Comparison of ENCODE assay signal across 17 cellular contexts in the genomic region with DNA sequence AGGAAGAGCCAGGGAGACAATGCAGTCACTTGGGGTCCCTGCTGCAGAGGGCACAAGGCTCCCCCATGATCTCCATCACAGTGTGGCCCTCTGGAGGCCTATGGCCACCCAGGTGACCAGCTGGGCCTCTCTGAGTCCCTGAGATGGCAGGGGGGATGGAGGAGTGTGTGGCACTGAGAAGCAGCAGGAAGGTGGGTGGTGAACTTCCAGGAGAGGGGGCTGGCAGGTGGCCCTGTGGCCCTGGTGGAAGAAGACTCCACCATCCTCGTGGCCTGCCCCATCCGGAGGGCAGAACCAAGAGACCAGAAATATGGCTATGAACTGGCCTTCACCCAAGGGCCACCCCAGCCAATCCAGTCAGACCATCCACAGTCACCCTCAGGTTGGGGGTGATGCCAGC. TPM values are rescaled to one million over a fixed set of nuclear protein-coding genes. Genes with fewer than 3 reads are reported as not detected.
A peak's percentile ranks its signal among the peaks of the same experiment; 100 is the strongest.
DNase-seq lines count a peak whose midpoint lies in the region; ATAC-seq and TF ChIP-seq lines count a peak whose summit lies in the region.
"Had no signal": no experiment of that assay in that cellular context is flagged by ENCODE, and none has a peak within 500 bp of the region (broad histone marks: within the 10 kb centered on the region; RNA-seq: fewer than 3 reads in every experiment).

No MANE protein-coding gene starts in this region.

- CTCF ChIA-PET in CD8-positive, alpha-beta memory T cell (lab: Charles Lee) = interaction anchor here (2.6 kb wide), 1 partner anchor 99 kb away, joined by 12 read pairs; the partner anchor contains the start of gene ABLIM3

- H3K4me1 ChIP-seq in BLaER1 = peaks cover 30% of the 10 kb centered on the region
- peaks cover 28% of the 10 kb centered on the region for H3K4me1 ChIP-seq in CD8-positive, alpha-beta memory T cell (ENCODE audit: insufficient read depth, low read length)
- H3K4me1 ChIP-seq: sigmoid colon had no signal

- peak overlapping the region; percentile 61 for H3K27ac ChIP-seq in BLaER1
- H3K27ac ChIP-seq in CD8-positive, alpha-beta memory T cell (ENCODE audit: low read depth, low read length) = no peak overlapping the region
- H3K27ac ChIP-seq: cardiac muscle cell, KMS-11, ovary, sigmoid colon had no signal

- peak overlapping the region in 6 of 8 donors; percentile 42 to 91 (median 84) for H3K27ac Mint-ChIP-seq in CD8-positive, alpha-beta memory T cell
- H3K27ac Mint-ChIP-seq in activated T-helper 17 cell treated with anti-CD3 and anti-CD28 coated beads, Interleukin-2, amount 50 U/mL, for 72 hours = peak overlapping the region; percentile 78

- intact Hi-C loops in lower leg skin (cut with DNase I; ENCODE audit: low total_unique reads) = loop anchor here (10.0 kb wide), 1 partner anchor 505 kb away; no protein-coding TSS in a partner anchor

- no peak for TF ChIP-seq CTCF in lower leg skin (IDR thresholded peaks at IDR 0.05)

- no peak for ATAC-seq in activated T-helper 17 cell treated with anti-CD3 and anti-CD28 coated beads, Interleukin-2, amount 50 U/mL, for 72 hours (replicated peaks)
- ATAC-seq in GM19455 (IDR thresholded peaks at IDR 0.05; ENCODE audit: unreplicated experiment) = no peak
- ATAC-seq: WTC11 had no signal

- peak overlapping the region; percentile 62 for H3K4me2 ChIP-seq in BLaER1
- H3K4me2 ChIP-seq: KMS-11 had no signal

- H3K4me3 Mint-ChIP-seq in CD8-positive, alpha-beta memory T cell = peak overlapping the region in 5 of 7 donors; percentile 27 to 78 (median 62)
- peak overlapping the region; percentile 58 for H3K4me3 Mint-ChIP-seq in activated T-helper 17 cell treated with anti-CD3 and anti-CD28 coated beads, Interleukin-2, amount 50 U/mL, for 72 hours
- H3K4me3 Mint-ChIP-seq: WTC11 had no signal

- no peak for TF ChIP-seq POLR2A in lower leg skin (IDR thresholded peaks at IDR 0.05)

- H3K27me3 ChIP-seq in BLaER1 = no peaks in the 10 kb centered on the region
- no peaks in the 10 kb centered on the region for H3K27me3 ChIP-seq in CD8-positive, alpha-beta memory T cell (ENCODE audit: insufficient read depth, low read length, poor library complexity, severe bottlenecking)
- H3K27me3 ChIP-seq: ovary, sigmoid colon had no signal

- no peaks in the 10 kb centered on the region for H4K20me1 ChIP-seq in BLaER1

- peaks cover 11 to 44% (median 35%) of the 10 kb centered on the region in 3 donors for H3K4me1 Mint-ChIP-seq in CD8-positive, alpha-beta memory T cell
- H3K4me1 Mint-ChIP-seq in activated T-helper 17 cell treated with anti-CD3 and anti-CD28 coated beads, Interleukin-2, amount 50 U/mL, for 72 hours = peaks cover 5% of the 10 kb centered on the region

- no peaks in the 10 kb centered on the region for H3K36me3 ChIP-seq in BLaER1
- H3K36me3 ChIP-seq in CD8-positive, alpha-beta memory T cell (ENCODE audit: insufficient read depth, low read length) = no peaks in the 10 kb centered on the region
- H3K36me3 ChIP-seq: cardiac muscle cell, ovary, sigmoid colon had no signal

- WGBS in lower leg skin, 2 donors = 64 to 68% methylated on average over 2 of the region's 2 CpGs

- peaks cover 0 to 4% (median 0%) of the 10 kb centered on the region in 3 donors for H3K36me3 Mint-ChIP-seq in CD8-positive, alpha-beta memory T cell
- no peaks in the 10 kb centered on the region for H3K36me3 Mint-ChIP-seq in activated T-helper 17 cell treated with anti-CD3 and anti-CD28 coated beads, Interleukin-2, amount 50 U/mL, for 72 hours (ENCODE audit: low read depth)
- H3K36me3 Mint-ChIP-seq: WTC11 had no signal

- H3K27me3 Mint-ChIP-seq in CD8-positive, alpha-beta memory T cell = peaks cover 14 to 19% of the 10 kb centered on the region in 2 donors
- peaks cover 3% of the 10 kb centered on the region for H3K27me3 Mint-ChIP-seq in activated T-helper 17 cell treated with anti-CD3 and anti-CD28 coated beads, Interleukin-2, amount 50 U/mL, for 72 hours

- no peak overlapping the region for H3K9ac ChIP-seq in BLaER1
- H3K9ac ChIP-seq: KMS-11 had no signal

- no peaks in the 10 kb centered on the region for H3K9me3 ChIP-seq in BLaER1
- no peaks in the 10 kb centered on the region for H3K9me3 ChIP-seq in CD8-positive, alpha-beta memory T cell (ENCODE audit: low read length)
- H3K9me3 ChIP-seq: ovary, sigmoid colon had no signal

- H3K4me3 ChIP-seq in BLaER1 (no peak overlapping the region), lower leg skin (ENCODE audit: low read depth, poor library complexity, severe bottlenecking) (no peak overlapping the region)
- peak overlapping the region; percentile 21 for H3K4me3 ChIP-seq in CD8-positive, alpha-beta memory T cell (ENCODE audit: low read length)
- H3K4me3 ChIP-seq: cardiac muscle cell, GM12878, ovary, sigmoid colon had no signal

- no peak for DNase-seq in CD8-positive, alpha-beta memory T cell
- DNase-seq in mesenteric fat pad (ENCODE audit: low spot score) (peak; percentile 59), lower leg skin (ENCODE audit: low spot score in 2 of 2) (no peak), NCI-H526 (lab: John Stamatoyannopoulos, UW) (no peak), 8988T (no peak)
- DNase-seq: NCI-H1092 treated with DMSO at 0.1 percent for 48 hours, NCI-H526 treated with DMSO at 0.1 percent for 48 hours, ovary had no signal

- POLR2A ChIA-PET in CD8-positive, alpha-beta memory T cell (lab: Charles Lee) = interaction anchor here (0.6 kb wide), 1 partner anchor 1910 kb away, joined by 3 read pairs; no protein-coding TSS in a partner anchor

- H3K9me3 Mint-ChIP-seq in CD8-positive, alpha-beta memory T cell = no peaks in the 10 kb centered on the region
- H3K9me3 Mint-ChIP-seq in activated T-helper 17 cell treated with anti-CD3 and anti-CD28 coated beads, Interleukin-2, amount 50 U/mL, for 72 hours = peaks cover 3% of the 10 kb centered on the region
- H3K9me3 Mint-ChIP-seq: WTC11 had no signal

RNA-seq across cellular contexts. Expression of gene AFAP1L1, which starts 31.7 kb away (rescaled TPM):
- under 1 TPM in 1 of 2 experiments, not detected in 1; 0.18 TPM for total RNA-seq in CD8-positive, alpha-beta memory T cell
- polyA plus RNA-seq in CD8-positive, alpha-beta memory T cell = not detected
- total RNA-seq in activated T-helper 17 cell treated with anti-CD3 and anti-CD28 coated beads, Interleukin-2, amount 50 U/mL, for 72 hours = under 1 TPM in 1 of 2 donors, not detected in 1; 0.16 TPM
- total RNA-seq in mesenteric fat pad (49.3 TPM), lower leg skin (10 to 100 TPM in 1 of 4 donors, 1 to 10 TPM in 3; 6.3 to 10.8 (median 8.0) TPM)
- total RNA-seq: GM12878; T-helper 1 cell treated with Interleukin-12 subunit alpha and Interleukin-12 subunit beta and Interleukin-4 antibody, amounts not matched to agents 30 ng/mL and 1 ng/mL, for 36 hours had no signal

Comparison
In these comparisons a context has a peak if more than half of its experiments do, and no peak if none do; other contexts are left out.
1. RNA of gene AFAP1L1, which starts 31.7 kb away (total RNA-seq): 49.3 TPM in mesenteric fat pad (single experiment) and 6.3 to 10.8 TPM in lower leg skin; 0.18 TPM in CD8-positive, alpha-beta memory T cell and 0.16 TPM in activated T-helper 17 cell treated with anti-CD3 and anti-CD28 coated beads, Interleukin-2, amount 50 U/mL, for 72 hours; every median in the first group is over 4 times any median in the second.